Comparison of ENCODE assay signal across 10 cellular contexts in the genomic region with DNA sequence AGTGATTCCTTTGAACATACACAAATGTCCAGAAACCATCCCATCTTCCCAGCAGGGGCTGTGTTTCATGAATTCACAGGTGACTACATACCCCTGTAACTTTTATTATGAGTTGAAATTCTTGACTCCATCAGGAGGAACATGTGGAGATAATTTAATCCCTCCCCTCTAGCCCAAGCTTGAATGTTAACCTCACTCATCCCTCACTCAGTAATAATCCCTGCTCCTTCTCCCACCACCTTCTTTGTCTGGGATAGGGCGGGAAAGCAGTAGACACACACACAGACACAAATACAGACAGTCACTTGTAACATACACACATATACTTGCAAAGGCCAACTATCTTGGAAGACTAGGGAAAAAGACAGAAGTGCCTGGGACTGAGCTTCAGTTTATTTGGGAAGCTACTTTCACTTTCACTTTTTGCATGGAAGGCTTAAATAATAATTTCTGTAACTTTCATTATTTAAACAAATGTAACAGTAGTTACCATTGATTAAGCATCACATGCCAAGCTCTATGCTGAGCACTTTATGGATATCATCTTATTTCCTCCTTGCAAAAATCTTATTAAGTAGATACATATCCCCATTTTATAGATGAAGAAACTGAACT. TPM values are rescaled to one million over a fixed set of nuclear protein-coding genes. Genes with fewer than 3 reads are reported as not detected.
DNase-seq lines count a peak whose midpoint lies in the region; ATAC-seq and TF ChIP-seq lines count a peak whose summit lies in the region.
"Had no signal": no experiment of that assay in that cellular context is flagged by ENCODE, and none has a peak within 500 bp of the region (broad histone marks: within the 10 kb centered on the region; RNA-seq: fewer than 3 reads in every experiment).

No MANE protein-coding gene starts in this region.

- H3K4me1 Mint-ChIP-seq in activated T-cell treated with anti-CD3 and anti-CD28 coated beads, Interleukin-2, amount 50 U/mL, for 24 hours (ENCODE audit: low read depth) = peaks cover 13% of the 10 kb centered on the region
- peaks cover 12 to 20% of the 10 kb centered on the region in 2 donors for H3K4me1 Mint-ChIP-seq in stimulated activated naive B cell treated with anti-CD40 and anti-IgM and Interleukin-4, amounts not matched to agents 10 μg/mL and 1 μg/mL and 100 μg/mL, for 72 hours

- H3K27ac Mint-ChIP-seq in activated T-cell treated with anti-CD3 and anti-CD28 coated beads, Interleukin-2, amount 50 U/mL, for 24 hours = no peak overlapping the region
- no peak overlapping the region for H3K27ac Mint-ChIP-seq in stimulated activated naive B cell treated with anti-CD40 and anti-IgM and Interleukin-4, amounts not matched to agents 10 μg/mL and 1 μg/mL and 100 μg/mL, for 72 hours

- DNase-seq in activated T-cell treated with anti-CD3 and anti-CD28 coated beads, Interleukin-2, amount 50 U/mL, for 24 hours = no peak
- no peak for DNase-seq in activated T-cell treated with anti-CD3 and anti-CD28 coated beads, Interleukin-2, amount 50 U/mL, for 48 hours
- DNase-seq in brain microvascular endothelial cell (no peak), upper lobe of left lung (no peak), RPMI8226 (no peak)
- no peak for DNase-seq in stimulated activated naive B cell treated with anti-CD40 and anti-IgM and Interleukin-4, amounts not matched to agents 10 μg/mL and 1 μg/mL and 100 μg/mL, for 72 hours
- DNase-seq: mesendoderm, NCI-H446 had no signal

- H3K4me1 ChIP-seq in liver (ENCODE audit: control insufficient read depth in 4 of 4, insufficient read depth in 4 of 4, low read length in 3 of 4) = peaks cover 7 to 29% (median 16%) of the 10 kb centered on the region in 4 donors
- H3K4me1 ChIP-seq in upper lobe of left lung = peaks cover 10 to 29% (median 16%) of the 10 kb centered on the region in 4 donors

- TF ChIP-seq EP300 in upper lobe of left lung (IDR thresholded peaks at IDR 0.05) = no peak

- peak overlapping the region; percentile 22 to 53 for H3K9ac ChIP-seq in liver (ENCODE audit: low read depth in 1 of 2, low read length in 2 of 2)

- WGBS in liver = 71% methylated on average over 1 of the region's 1 CpG
- 61 to 71% methylated on average over 1 of the region's 1 CpG for WGBS in upper lobe of left lung, 2 donors

- peaks cover 2% of the 10 kb centered on the region for H3K9me3 Mint-ChIP-seq in activated T-cell treated with anti-CD3 and anti-CD28 coated beads, Interleukin-2, amount 50 U/mL, for 24 hours
- H3K9me3 Mint-ChIP-seq in stimulated activated naive B cell treated with anti-CD40 and anti-IgM and Interleukin-4, amounts not matched to agents 10 μg/mL and 1 μg/mL and 100 μg/mL, for 72 hours = no peaks in the 10 kb centered on the region

- peaks cover 2% of the 10 kb centered on the region for H3K27me3 Mint-ChIP-seq in activated T-cell treated with anti-CD3 and anti-CD28 coated beads, Interleukin-2, amount 50 U/mL, for 24 hours
- no peaks in the 10 kb centered on the region for H3K27me3 Mint-ChIP-seq in stimulated activated naive B cell treated with anti-CD40 and anti-IgM and Interleukin-4, amounts not matched to agents 10 μg/mL and 1 μg/mL and 100 μg/mL, for 72 hours

- H3K4me3 ChIP-seq in brain microvascular endothelial cell (ENCODE audit: low read depth, low read length) = peak overlapping the region; percentile 43
- H3K4me3 ChIP-seq in liver (ENCODE audit: low read depth in 1 of 3, low read length in 3 of 3) = peak overlapping the region in 2 of 3 donors; percentile 44 to 50
- H3K4me3 ChIP-seq in upper lobe of left lung = peak overlapping the region; percentile 4 to 43 (median 36)

- H3K4me3 Mint-ChIP-seq in activated T-cell treated with anti-CD3 and anti-CD28 coated beads, Interleukin-2, amount 50 U/mL, for 24 hours = peak overlapping the region; percentile 38
- peak overlapping the region in 1 of 2 donors; percentile 70 for H3K4me3 Mint-ChIP-seq in stimulated activated naive B cell treated with anti-CD40 and anti-IgM and Interleukin-4, amounts not matched to agents 10 μg/mL and 1 μg/mL and 100 μg/mL, for 72 hours

- H3K9me3 ChIP-seq in liver (ENCODE audit: control insufficient read depth in 4 of 4, low read length in 3 of 4) (no peaks in the 10 kb centered on the region), upper lobe of left lung (no peaks in the 10 kb centered on the region)

- ATAC-seq in upper lobe of left lung (ENCODE audit: low FRiP score in 2 of 2) = peak in 1 of 2 donors; percentile 48
- no peak for ATAC-seq in stimulated activated naive B cell treated with anti-CD40 and anti-IgM and Interleukin-4, amounts not matched to agents 10 μg/mL and 1 μg/mL and 100 μg/mL, for 72 hours (replicated peaks)
- ATAC-seq in HG02763 (IDR thresholded peaks at IDR 0.05; ENCODE audit: unreplicated experiment) = no peak

- no peak for TF ChIP-seq RAD21 in liver (IDR thresholded peaks at IDR 0.05)

- H3K36me3 ChIP-seq in brain microvascular endothelial cell (replicated peaks) = no peaks in the 10 kb centered on the region
- no peaks in the 10 kb centered on the region for H3K36me3 ChIP-seq in liver (ENCODE audit: control insufficient read depth in 4 of 4, insufficient read depth in 3 of 4, low read depth in 1 of 4, low read length in 3 of 4)
- H3K36me3 ChIP-seq in upper lobe of left lung = peaks cover 0 to 7% (median 0%) of the 10 kb centered on the region in 4 donors

- TF ChIP-seq CTCF in brain microvascular endothelial cell (IDR thresholded peaks at IDR 0.05; ENCODE audit: low read depth, low read length, missing control alignments) = no peak
- TF ChIP-seq CTCF in liver (IDR thresholded peaks at IDR 0.05; ENCODE audit: low read depth, low read length, missing input control) = no peak
- TF ChIP-seq CTCF in upper lobe of left lung (IDR thresholded peaks at IDR 0.05) = no peak

- H3K27ac ChIP-seq in brain microvascular endothelial cell (peak overlapping the region; percentile 49), liver (ENCODE audit: low read depth in 1 of 2, low read length in 2 of 2) (peak overlapping the region in 1 of 2 donors; percentile 57), upper lobe of left lung (peak overlapping the region in 3 of 4 donors; percentile 45 to 68 (median 51))

- H3K36me3 Mint-ChIP-seq in activated T-cell treated with anti-CD3 and anti-CD28 coated beads, Interleukin-2, amount 50 U/mL, for 24 hours (ENCODE audit: low read depth) = no peaks in the 10 kb centered on the region
- H3K36me3 Mint-ChIP-seq in stimulated activated naive B cell treated with anti-CD40 and anti-IgM and Interleukin-4, amounts not matched to agents 10 μg/mL and 1 μg/mL and 100 μg/mL, for 72 hours = peaks cover 0 to 4% of the 10 kb centered on the region in 2 donors

- in situ Hi-C loops in brain microvascular endothelial cell (cut with HindIII; ENCODE audit: low pct_ligation_motif_present, low sequenced_read_pairs) = no loop called here

- H3K27me3 ChIP-seq in brain microvascular endothelial cell (replicated peaks) (no peaks in the 10 kb centered on the region), liver (ENCODE audit: control insufficient read depth in 4 of 4, insufficient read depth in 4 of 4, low read length in 3 of 4) (no peaks in the 10 kb centered on the region), upper lobe of left lung (no peaks in the 10 kb centered on the region)

- TF ChIP-seq POLR2A in upper lobe of left lung (IDR thresholded peaks at IDR 0.05) = no peak

TF ChIP-seq in liver, 16 proteins besides CTCF, POLR2A, EP300 and RAD21 (continues in another document):
- TF ChIP-seq REST (IDR thresholded peaks at IDR 0.05) (no peak), GABPA (IDR thresholded peaks at IDR 0.05 in 1 of 2, conservative IDR thresholded peaks at IDR 0.05 in 1 of 2) (no peak), ATF3 (IDR thresholded peaks at IDR 0.05) (no peak), HNF4G (IDR thresholded peaks at IDR 0.05) (no peak), JUND (IDR thresholded peaks at IDR 0.05) (no peak)

RNA-seq across cellular contexts. Expression of gene AASS, which starts 7.3 kb away (rescaled TPM):
- total RNA-seq in liver = 10 to 100 TPM; 10.8 to 95.4 TPM
- 10 to 100 TPM; 13.4 to 35.3 TPM for polyA plus RNA-seq in liver
- 100 to 1,000 TPM in 1 of 6 donors, 10 to 100 TPM in 5; 26.3 to 122 (median 42.8) TPM for total RNA-seq in upper lobe of left lung
